Comparison of ENCODE assay signal across 1 cellular context in genomic region chr1:166855558-166855957, GRCh38.
A peak's percentile ranks its signal among the peaks of the same experiment; 100 is the strongest.
TF ChIP-seq lines count a peak whose summit lies in the region.

No MANE protein-coding gene starts in this region.

TF ChIP-seq in K562, 482 proteins besides CTCF, POLR2A, EP300 and RAD21:
- TF ChIP-seq SUPT5H (IDR thresholded peaks at IDR 0.05) (peak; percentile 21; the same call in 1 of the 2 replicates), POLR2G (IDR thresholded peaks at IDR 0.05; ENCODE audit: low read depth, low read length) (0 out of 2 replicates have a peak, but pooled peaks have one; percentile 32), ZNF79 (CRISPR knock-in tag; IDR thresholded peaks at IDR 0.05; ENCODE audit: low read depth) (no peak), POLR2B (IDR thresholded peaks at IDR 0.05; ENCODE audit: low read depth, partially characterized antibody) (peak; percentile 39)
TF ChIP-seq in K562: peak in this region for 3.
